Comparison of ENCODE assay signal across 8 cellular contexts in genomic region chr1:115469703-115470476, GRCh38.
DNase-seq lines count a peak whose midpoint lies in the region; ATAC-seq and TF ChIP-seq lines count a peak whose summit lies in the region.

No MANE protein-coding gene starts in this region.

- ATAC-seq in GM21515 (IDR thresholded peaks at IDR 0.05; ENCODE audit: unreplicated experiment) (peak; percentile 75), GM19452 (IDR thresholded peaks at IDR 0.05; ENCODE audit: unreplicated experiment) (no peak)

- no peaks in the 10 kb centered on the region for H3K4me1 Mint-ChIP-seq in activated CD4-positive, alpha-beta T cell treated with anti-CD3 and anti-CD28 coated beads, Interleukin-2, amount 10 ng/mL, durations not matched to agents 24 days and 14 days
- H3K4me1 Mint-ChIP-seq in osteocyte (ENCODE audit: unreplicated experiment) = peaks cover 11% of the 10 kb centered on the region
- peaks cover 2% of the 10 kb centered on the region for H3K4me1 Mint-ChIP-seq in activated T-helper 2 cell treated with anti-CD3 and anti-CD28 coated beads, Interferon-gamma antibody, Interleukin-2, Interleukin-4, amounts not matched to agents 10 μg/mL and 5 μg/mL and 100 μg/mL, durations not matched to agents 14 hours and 24 hours and 36 hours (ENCODE audit: low read depth)

- H3K36me3 Mint-ChIP-seq in activated CD4-positive, alpha-beta T cell treated with anti-CD3 and anti-CD28 coated beads, Interleukin-2, amount 10 ng/mL, durations not matched to agents 24 days and 14 days (ENCODE audit: low read depth) = no peaks in the 10 kb centered on the region
- H3K36me3 Mint-ChIP-seq in osteocyte (ENCODE audit: unreplicated experiment) = no peaks in the 10 kb centered on the region
- H3K36me3 Mint-ChIP-seq in activated T-helper 2 cell treated with anti-CD3 and anti-CD28 coated beads, Interferon-gamma antibody, Interleukin-2, Interleukin-4, amounts not matched to agents 10 μg/mL and 5 μg/mL and 100 μg/mL, durations not matched to agents 14 hours and 24 hours and 36 hours (ENCODE audit: low read depth) = no peaks in the 10 kb centered on the region

- DNase-seq in D341Med (ENCODE audit: low spot score) (peak; percentile 77), NCI-H1105 treated with DMSO at 0.1 percent for 48 hours (lab: John Stamatoyannopoulos, UW) (peak; percentile 27), fibroblast of the conjunctiva (ENCODE audit: low read depth) (peak; percentile 8), osteocyte (ENCODE audit: extremely low spot score, unreplicated experiment) (no peak)
- DNase-seq in activated CD4-positive, alpha-beta T cell treated with anti-CD3 and anti-CD28 coated beads, Interleukin-2, amount 10 ng/mL, durations not matched to agents 24 days and 14 days = peak; percentile 74
- DNase-seq in activated T-helper 2 cell treated with anti-CD3 and anti-CD28 coated beads, Interferon-gamma antibody, Interleukin-2, Interleukin-4, amounts not matched to agents 10 μg/mL and 5 μg/mL and 100 μg/mL, durations not matched to agents 14 hours and 24 hours and 36 hours (ENCODE audit: low spot score) = no peak

- H3K4me3 Mint-ChIP-seq in activated CD4-positive, alpha-beta T cell treated with anti-CD3 and anti-CD28 coated beads, Interleukin-2, amount 10 ng/mL, durations not matched to agents 24 days and 14 days = no peak overlapping the region
- no peak overlapping the region for H3K4me3 Mint-ChIP-seq in osteocyte (ENCODE audit: unreplicated experiment)
- no peak overlapping the region for H3K4me3 Mint-ChIP-seq in activated T-helper 2 cell treated with anti-CD3 and anti-CD28 coated beads, Interferon-gamma antibody, Interleukin-2, Interleukin-4, amounts not matched to agents 10 μg/mL and 5 μg/mL and 100 μg/mL, durations not matched to agents 14 hours and 24 hours and 36 hours (ENCODE audit: low read depth)

- no peak overlapping the region for H3K27ac Mint-ChIP-seq in activated CD4-positive, alpha-beta T cell treated with anti-CD3 and anti-CD28 coated beads, Interleukin-2, amount 10 ng/mL, durations not matched to agents 24 days and 14 days
- peak overlapping the region; percentile 43 for H3K27ac Mint-ChIP-seq in osteocyte (ENCODE audit: unreplicated experiment)
- H3K27ac Mint-ChIP-seq in activated T-helper 2 cell treated with anti-CD3 and anti-CD28 coated beads, Interferon-gamma antibody, Interleukin-2, Interleukin-4, amounts not matched to agents 10 μg/mL and 5 μg/mL and 100 μg/mL, durations not matched to agents 14 hours and 24 hours and 36 hours = no peak overlapping the region

- TF ChIP-seq CTCF in osteocyte (IDR thresholded peaks at IDR 0.05) = peak; percentile 99

- no peaks in the 10 kb centered on the region for H3K27me3 Mint-ChIP-seq in activated CD4-positive, alpha-beta T cell treated with anti-CD3 and anti-CD28 coated beads, Interleukin-2, amount 10 ng/mL, durations not matched to agents 24 days and 14 days
- no peaks in the 10 kb centered on the region for H3K27me3 Mint-ChIP-seq in osteocyte (ENCODE audit: unreplicated experiment)
- no peaks in the 10 kb centered on the region for H3K27me3 Mint-ChIP-seq in activated T-helper 2 cell treated with anti-CD3 and anti-CD28 coated beads, Interferon-gamma antibody, Interleukin-2, Interleukin-4, amounts not matched to agents 10 μg/mL and 5 μg/mL and 100 μg/mL, durations not matched to agents 14 hours and 24 hours and 36 hours (ENCODE audit: low read depth)

- intact Hi-C loops in activated CD4-positive, alpha-beta T cell treated with anti-CD3 and anti-CD28 coated beads, Interleukin-2, amount 10 ng/mL, durations not matched to agents 24 days and 14 days (cut with micrococcal nuclease) = loop anchor here (1.0 kb wide), 1 partner anchor 331 kb away; no protein-coding TSS in a partner anchor
- intact Hi-C loops in activated T-helper 2 cell treated with anti-CD3 and anti-CD28 coated beads, Interferon-gamma antibody, Interleukin-2, Interleukin-4, amounts not matched to agents 10 μg/mL and 5 μg/mL and 100 μg/mL, durations not matched to agents 14 hours and 24 hours and 36 hours (cut with micrococcal nuclease) = loop anchor here (1.0 to 5.0 kb wide), 2 partner anchors 195 to 333 kb away; no protein-coding TSS in a partner anchor

- no peaks in the 10 kb centered on the region for H3K9me3 Mint-ChIP-seq in activated CD4-positive, alpha-beta T cell treated with anti-CD3 and anti-CD28 coated beads, Interleukin-2, amount 10 ng/mL, durations not matched to agents 24 days and 14 days
- no peaks in the 10 kb centered on the region for H3K9me3 Mint-ChIP-seq in osteocyte (ENCODE audit: unreplicated experiment)
- no peaks in the 10 kb centered on the region for H3K9me3 Mint-ChIP-seq in activated T-helper 2 cell treated with anti-CD3 and anti-CD28 coated beads, Interferon-gamma antibody, Interleukin-2, Interleukin-4, amounts not matched to agents 10 μg/mL and 5 μg/mL and 100 μg/mL, durations not matched to agents 14 hours and 24 hours and 36 hours

Comparison
In these comparisons a context has a peak if more than half of its experiments do, and no peak if none do; other contexts are left out.
1. DNase-seq: peak in D341Med (single experiment), NCI-H1105 treated with DMSO at 0.1 percent for 48 hours (single experiment), activated CD4-positive, alpha-beta T cell treated with anti-CD3 and anti-CD28 coated beads, Interleukin-2, amount 10 ng/mL, durations not matched to agents 24 days and 14 days (single experiment) and fibroblast of the conjunctiva (single experiment); none in osteocyte (single experiment) and activated T-helper 2 cell treated with anti-CD3 and anti-CD28 coated beads, Interferon-gamma antibody, Interleukin-2, Interleukin-4, amounts not matched to agents 10 μg/mL and 5 μg/mL and 100 μg/mL, durations not matched to agents 14 hours and 24 hours and 36 hours (single experiment).